In the genomic region with DNA sequence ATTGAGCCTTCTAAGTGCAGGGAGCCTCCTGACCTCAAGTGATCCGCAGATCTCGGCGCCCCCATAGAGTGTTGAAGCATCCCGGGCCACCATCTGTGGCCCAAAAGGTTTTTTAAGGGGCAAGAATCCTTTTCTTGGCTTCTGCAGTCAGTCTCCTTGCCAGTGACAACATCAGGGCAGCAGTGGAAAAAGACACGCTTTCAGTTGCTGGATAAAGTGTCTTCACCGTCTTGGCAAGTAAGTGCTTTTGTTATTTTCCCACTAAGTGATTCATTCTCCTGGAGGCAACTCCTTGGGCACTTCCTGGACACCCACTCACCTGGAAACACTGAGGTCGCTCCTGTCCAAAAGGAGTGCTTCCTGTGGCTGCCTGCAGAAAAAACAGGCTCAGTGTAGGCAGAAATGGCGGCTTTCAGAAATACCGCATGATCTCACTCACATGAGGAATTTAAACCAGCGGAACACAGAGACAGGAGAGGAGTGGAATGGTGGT, we compare ENCODE assay signal across 12 cellular contexts.
DNase-seq lines count a peak whose midpoint lies in the region; ATAC-seq and TF ChIP-seq lines count a peak whose summit lies in the region.
"Had no signal": no experiment of that assay in that cellular context is flagged by ENCODE, and none has a peak within 500 bp of the region (broad histone marks: within the 10 kb centered on the region; RNA-seq: fewer than 3 reads in every experiment).

No MANE protein-coding gene starts in this region.

- no peak overlapping the region for H3K4me2 ChIP-seq in MM.1S (ENCODE audit: low read depth, low read length)

- H2AFZ ChIP-seq in MM.1S (ENCODE audit: low read length) = no peak overlapping the region

- no peaks in the 10 kb centered on the region for H3F3A ChIP-seq in MM.1S (ENCODE audit: insufficient read depth, low read length)

- H3K27ac Mint-ChIP-seq in brain = peak overlapping the region in 3 of 5 experiments; percentile 25 to 51 (median 29)
- H3K27ac Mint-ChIP-seq: dendritic cell treated with granulocyte-macrophage colony-stimulating factor and Interleukin-4, amounts not matched to agents 40 ng/mL and 50 ng/mL, for 4 days had no signal

- no peaks in the 10 kb centered on the region for H4K20me1 ChIP-seq in MM.1S (ENCODE audit: insufficient read depth, low read length)

- H3K9me2 ChIP-seq in MM.1S (replicated peaks; ENCODE audit: insufficient read depth, low read length) = no peaks in the 10 kb centered on the region

- H3K27me3 ChIP-seq in layer of hippocampus (ENCODE audit: control insufficient read depth, insufficient read depth, low read length) = no peaks in the 10 kb centered on the region
- H3K27me3 ChIP-seq in aorta (ENCODE audit: control insufficient read depth in 1 of 2, insufficient read depth in 2 of 2, low read length in 1 of 2) = no peaks in the 10 kb centered on the region
- H3K27me3 ChIP-seq in MM.1S (replicated peaks; ENCODE audit: insufficient read depth, low read length) = no peaks in the 10 kb centered on the region
- H3K27me3 ChIP-seq: BE2C had no signal

- H3K9ac ChIP-seq in MM.1S (ENCODE audit: low read length) = no peak overlapping the region

- peak in 1 of 2 donors; percentile 23 for ATAC-seq in left cardiac atrium
- no peak for ATAC-seq in Right ventricle myocardium inferior
- ATAC-seq in aorta (ENCODE audit: low FRiP score) = peak; percentile 47
- no peak for ATAC-seq in HG02885 (IDR thresholded peaks at IDR 0.05; ENCODE audit: poor library complexity, unreplicated experiment)

- 1 to 5% methylated on average over 10 of the region's 10 CpGs for WGBS in aorta, 2 donors

- peak overlapping the region; percentile 12 to 57 (median 32) for H3K4me3 Mint-ChIP-seq in brain
- H3K4me3 Mint-ChIP-seq: dendritic cell treated with granulocyte-macrophage colony-stimulating factor and Interleukin-4, amounts not matched to agents 40 ng/mL and 50 ng/mL, for 4 days had no signal

- H3K9me3 Mint-ChIP-seq in brain = peaks cover 4 to 17% (median 13%) of the 10 kb centered on the region in 5 experiments

- H3K4me1 Mint-ChIP-seq in brain = peaks cover 21% of the 10 kb centered on the region

- intact Hi-C loops in left cardiac atrium (cut with DNase I) = loop anchor here in 1 of 2 donors (2.0 kb wide), 1 partner anchor 112 kb away; no protein-coding TSS in a partner anchor
- intact Hi-C loops in Right ventricle myocardium inferior (cut with DNase I) = loop anchor here (2.0 to 10.0 kb wide), 3 partner anchors 104 to 392 kb away; a partner anchor contains a TSS
- intact Hi-C loops in aorta (cut with DNase I) = loop anchor here (2.0 to 5.0 kb wide), 4 partner anchors 36 to 112 kb away; a partner anchor contains a TSS

- H3K27ac ChIP-seq in layer of hippocampus (ENCODE audit: low read depth, low read length) (peak overlapping the region; percentile 43), aorta (ENCODE audit: low read depth in 1 of 2, low read length in 2 of 2) (peak overlapping the region; percentile 73 to 79), MM.1S (ENCODE audit: low read length) (no peak overlapping the region)

- no peaks in the 10 kb centered on the region for H3K9me3 ChIP-seq in aorta (ENCODE audit: control insufficient read depth, low read length)
- H3K9me3 ChIP-seq in MM.1S (replicated peaks; ENCODE audit: insufficient read depth, low read length) = no peaks in the 10 kb centered on the region
- H3K9me3 ChIP-seq: BE2C had no signal

- TF ChIP-seq CTCF in brain (conservative IDR thresholded peaks at IDR 0.05) = no peak
- TF ChIP-seq CTCF in MM.1S (IDR thresholded peaks at IDR 0.05; ENCODE audit: low read length) = no peak

- H3K36me3 Mint-ChIP-seq in brain = no peaks in the 10 kb centered on the region

- DNase-seq in left cardiac atrium (peak; percentile 31), Right ventricle myocardium inferior (ENCODE audit: missing footprints) (no peak), aorta (peak in 1 of 2 donors; percentile 74), DMS79 (lab: John Stamatoyannopoulos, UW) (no peak), MM.1S (no peak)
- DNase-seq: BE2C; left colon; stimulated activated naive CD8-positive, alpha-beta T cell treated with anti-CD3 and anti-CD28 coated beads, Interleukin-15, Interleukin-2, amounts not matched to agents 100 U/mL and 50 U/mL, for 24 hours had no signal

- H3K36me3 ChIP-seq in aorta (ENCODE audit: control insufficient read depth in 1 of 2, insufficient read depth in 2 of 2, low read length in 1 of 2) (no peaks in the 10 kb centered on the region), MM.1S (replicated peaks; ENCODE audit: insufficient read depth, low read length) (no peaks in the 10 kb centered on the region)
- H3K36me3 ChIP-seq: BE2C had no signal

- peaks cover 26% of the 10 kb centered on the region for H3K27me3 Mint-ChIP-seq in brain

- no peak overlapping the region for H3K4me3 ChIP-seq in aorta (ENCODE audit: low read length in 2 of 2)
- no peak overlapping the region for H3K4me3 ChIP-seq in MM.1S (ENCODE audit: low read length)

- no peaks in the 10 kb centered on the region for H3K79me2 ChIP-seq in MM.1S (ENCODE audit: low read length)

- H3K4me1 ChIP-seq in aorta (ENCODE audit: control insufficient read depth in 1 of 2, insufficient read depth in 2 of 2, low read length in 2 of 2) (peaks cover 0 to 4% of the 10 kb centered on the region in 2 donors), MM.1S (ENCODE audit: low read length) (peaks cover 14% of the 10 kb centered on the region)
